Comparison of ENCODE assay signal across 1 cellular context in the genomic region with DNA sequence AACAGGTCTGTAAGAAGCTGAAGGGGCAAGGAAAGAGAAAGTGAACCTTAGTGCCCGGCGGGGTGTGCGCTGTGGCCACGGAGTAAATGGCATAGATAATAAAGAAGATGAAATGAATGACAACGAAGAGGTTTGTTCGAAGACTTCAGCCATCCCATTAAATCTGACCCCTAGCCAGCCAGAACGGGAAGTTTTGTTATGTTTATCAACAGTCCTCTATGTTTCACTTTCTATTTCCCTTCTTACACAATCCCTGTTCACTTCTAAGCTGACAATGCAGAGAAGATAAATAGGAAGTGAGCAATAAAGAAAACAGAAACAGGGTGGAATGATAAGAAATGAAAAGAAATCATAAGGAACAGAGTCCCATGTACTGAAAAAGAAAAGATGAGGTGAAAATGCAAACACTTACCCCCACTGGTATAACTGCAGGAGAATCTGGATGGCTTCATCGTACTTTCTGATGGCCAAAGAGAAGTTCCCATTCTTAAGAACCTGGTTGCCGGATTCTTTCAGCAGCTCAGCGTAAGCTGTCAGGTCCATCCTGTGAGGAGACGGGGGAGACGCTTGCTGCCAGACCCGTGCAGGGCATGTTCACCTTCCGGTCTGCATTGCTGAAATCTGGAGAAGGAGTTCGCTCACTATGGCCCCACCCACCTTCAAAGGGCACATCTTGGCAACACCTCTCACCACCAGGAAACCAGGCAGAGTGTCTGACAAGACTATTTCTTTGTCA.
TF ChIP-seq lines count a peak whose summit lies in the region.

No MANE protein-coding gene starts in this region.

TF ChIP-seq in K562, 482 proteins besides CTCF, POLR2A, EP300 and RAD21 (continued from another document and continues in another):
- no peak for TF ChIP-seq ZNF780A (CRISPR knock-in tag; IDR thresholded peaks at IDR 0.05)
- TF ChIP-seq, protein P1, sequence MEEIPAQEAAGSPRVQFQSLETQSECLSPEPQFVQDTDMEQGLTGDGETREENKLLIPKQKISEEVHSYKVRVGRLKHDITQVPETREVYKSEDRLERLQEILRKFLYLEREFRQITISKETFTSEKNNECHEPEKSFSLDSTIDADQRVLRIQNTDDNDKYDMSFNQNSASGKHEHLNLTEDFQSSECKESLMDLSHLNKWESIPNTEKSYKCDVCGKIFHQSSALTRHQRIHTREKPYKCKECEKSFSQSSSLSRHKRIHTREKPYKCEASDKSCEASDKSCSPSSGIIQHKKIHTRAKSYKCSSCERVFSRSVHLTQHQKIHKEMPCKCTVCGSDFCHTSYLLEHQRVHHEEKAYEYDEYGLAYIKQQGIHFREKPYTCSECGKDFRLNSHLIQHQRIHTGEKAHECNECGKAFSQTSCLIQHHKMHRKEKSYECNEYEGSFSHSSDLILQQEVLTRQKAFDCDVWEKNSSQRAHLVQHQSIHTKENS (CRISPR knock-in tag; IDR thresholded peaks at IDR 0.05), result no peak
- TF ChIP-seq, protein P2, sequence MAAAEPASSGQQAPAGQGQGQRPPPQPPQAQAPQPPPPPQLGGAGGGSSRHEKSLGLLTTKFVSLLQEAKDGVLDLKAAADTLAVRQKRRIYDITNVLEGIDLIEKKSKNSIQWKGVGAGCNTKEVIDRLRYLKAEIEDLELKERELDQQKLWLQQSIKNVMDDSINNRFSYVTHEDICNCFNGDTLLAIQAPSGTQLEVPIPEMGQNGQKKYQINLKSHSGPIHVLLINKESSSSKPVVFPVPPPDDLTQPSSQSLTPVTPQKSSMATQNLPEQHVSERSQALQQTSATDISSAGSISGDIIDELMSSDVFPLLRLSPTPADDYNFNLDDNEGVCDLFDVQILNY (CRISPR knock-in tag; IDR thresholded peaks at IDR 0.05), result no peak
- no peak for TF ChIP-seq RAD51 (IDR thresholded peaks at IDR 0.05; ENCODE audit: borderline replicate concordance, low read depth)
- TF ChIP-seq MTA2 (IDR thresholded peaks at IDR 0.05; ENCODE audit: low read depth), result no peak
- no peak for TF ChIP-seq CBX2 (IDR thresholded peaks at IDR 0.05; ENCODE audit: insufficient read depth, low read length, poor library complexity, severe bottlenecking)
- TF ChIP-seq, protein P3, sequence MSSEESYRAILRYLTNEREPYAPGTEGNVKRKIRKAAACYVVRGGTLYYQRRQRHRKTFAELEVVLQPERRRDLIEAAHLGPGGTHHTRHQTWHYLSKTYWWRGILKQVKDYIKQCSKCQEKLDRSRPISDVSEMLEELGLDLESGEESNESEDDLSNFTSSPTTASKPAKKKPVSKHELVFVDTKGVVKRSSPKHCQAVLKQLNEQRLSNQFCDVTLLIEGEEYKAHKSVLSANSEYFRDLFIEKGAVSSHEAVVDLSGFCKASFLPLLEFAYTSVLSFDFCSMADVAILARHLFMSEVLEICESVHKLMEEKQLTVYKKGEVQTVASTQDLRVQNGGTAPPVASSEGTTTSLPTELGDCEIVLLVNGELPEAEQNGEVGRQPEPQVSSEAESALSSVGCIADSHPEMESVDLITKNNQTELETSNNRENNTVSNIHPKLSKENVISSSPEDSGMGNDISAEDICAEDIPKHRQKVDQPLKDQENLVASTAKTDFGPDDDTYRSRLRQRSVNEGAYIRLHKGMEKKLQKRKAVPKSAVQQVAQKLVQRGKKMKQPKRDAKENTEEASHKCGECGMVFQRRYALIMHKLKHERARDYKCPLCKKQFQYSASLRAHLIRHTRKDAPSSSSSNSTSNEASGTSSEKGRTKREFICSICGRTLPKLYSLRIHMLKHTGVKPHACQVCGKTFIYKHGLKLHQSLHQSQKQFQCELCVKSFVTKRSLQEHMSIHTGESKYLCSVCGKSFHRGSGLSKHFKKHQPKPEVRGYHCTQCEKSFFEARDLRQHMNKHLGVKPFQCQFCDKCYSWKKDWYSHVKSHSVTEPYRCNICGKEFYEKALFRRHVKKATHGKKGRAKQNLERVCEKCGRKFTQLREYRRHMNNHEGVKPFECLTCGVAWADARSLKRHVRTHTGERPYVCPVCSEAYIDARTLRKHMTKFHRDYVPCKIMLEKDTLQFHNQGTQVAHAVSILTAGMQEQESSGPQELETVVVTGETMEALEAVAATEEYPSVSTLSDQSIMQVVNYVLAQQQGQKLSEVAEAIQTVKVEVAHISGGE (CRISPR knock-in tag; IDR thresholded peaks at IDR 0.05), result no peak
- 0 out of 2 replicates have a peak, but pooled peaks have one; percentile 30 for TF ChIP-seq PTTG1 (tag; IDR thresholded peaks at IDR 0.05; ENCODE audit: low read depth)
- TF ChIP-seq, protein P4, sequence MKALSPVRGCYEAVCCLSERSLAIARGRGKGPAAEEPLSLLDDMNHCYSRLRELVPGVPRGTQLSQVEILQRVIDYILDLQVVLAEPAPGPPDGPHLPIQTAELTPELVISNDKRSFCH (CRISPR knock-in tag; IDR thresholded peaks at IDR 0.05), result no peak
- TF ChIP-seq, protein P4 (tag; IDR thresholded peaks at IDR 0.05), result no peak
- TF ChIP-seq PURB (CRISPR knock-in tag; IDR thresholded peaks at IDR 0.05; ENCODE audit: low read depth), result no peak
- TF ChIP-seq, protein P5, sequence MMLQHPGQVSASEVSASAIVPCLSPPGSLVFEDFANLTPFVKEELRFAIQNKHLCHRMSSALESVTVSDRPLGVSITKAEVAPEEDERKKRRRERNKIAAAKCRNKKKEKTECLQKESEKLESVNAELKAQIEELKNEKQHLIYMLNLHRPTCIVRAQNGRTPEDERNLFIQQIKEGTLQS (IDR thresholded peaks at IDR 0.05), result peak; percentile 65; the same call in 1 of the 2 replicates
- TF ChIP-seq, protein P5 (CRISPR knock-in tag; conservative IDR thresholded peaks at IDR 0.05), result no peak
- no peak for TF ChIP-seq ZNF668 (CRISPR knock-in tag; IDR thresholded peaks at IDR 0.05)
- peak in 1 of 3 experiments; percentile 13 for TF ChIP-seq YY1 (IDR thresholded peaks at IDR 0.05; ENCODE audit: borderline replicate concordance in 1 of 3, control insufficient read depth in 1 of 3, extremely low read depth in 1 of 3, insufficient read depth in 3 of 3, insufficient read length in 1 of 3, insufficient replicate concordance in 2 of 3, low read depth in 1 of 3, low read length in 2 of 3)
- no peak for TF ChIP-seq ZNF436 (CRISPR knock-in tag; IDR thresholded peaks at IDR 0.05)
- peak in 1 of 2 experiments; percentile 64; a peak in 1 of 4 replicates for TF ChIP-seq RCOR1 (IDR thresholded peaks at IDR 0.05; ENCODE audit: borderline replicate concordance in 1 of 2, low read depth in 2 of 2, low read length in 2 of 2)
- TF ChIP-seq, protein P6, sequence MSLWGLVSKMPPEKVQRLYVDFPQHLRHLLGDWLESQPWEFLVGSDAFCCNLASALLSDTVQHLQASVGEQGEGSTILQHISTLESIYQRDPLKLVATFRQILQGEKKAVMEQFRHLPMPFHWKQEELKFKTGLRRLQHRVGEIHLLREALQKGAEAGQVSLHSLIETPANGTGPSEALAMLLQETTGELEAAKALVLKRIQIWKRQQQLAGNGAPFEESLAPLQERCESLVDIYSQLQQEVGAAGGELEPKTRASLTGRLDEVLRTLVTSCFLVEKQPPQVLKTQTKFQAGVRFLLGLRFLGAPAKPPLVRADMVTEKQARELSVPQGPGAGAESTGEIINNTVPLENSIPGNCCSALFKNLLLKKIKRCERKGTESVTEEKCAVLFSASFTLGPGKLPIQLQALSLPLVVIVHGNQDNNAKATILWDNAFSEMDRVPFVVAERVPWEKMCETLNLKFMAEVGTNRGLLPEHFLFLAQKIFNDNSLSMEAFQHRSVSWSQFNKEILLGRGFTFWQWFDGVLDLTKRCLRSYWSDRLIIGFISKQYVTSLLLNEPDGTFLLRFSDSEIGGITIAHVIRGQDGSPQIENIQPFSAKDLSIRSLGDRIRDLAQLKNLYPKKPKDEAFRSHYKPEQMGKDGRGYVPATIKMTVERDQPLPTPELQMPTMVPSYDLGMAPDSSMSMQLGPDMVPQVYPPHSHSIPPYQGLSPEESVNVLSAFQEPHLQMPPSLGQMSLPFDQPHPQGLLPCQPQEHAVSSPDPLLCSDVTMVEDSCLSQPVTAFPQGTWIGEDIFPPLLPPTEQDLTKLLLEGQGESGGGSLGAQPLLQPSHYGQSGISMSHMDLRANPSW (CRISPR knock-in tag; IDR thresholded peaks at IDR 0.05), result no peak
- TF ChIP-seq ZNF717 (CRISPR knock-in tag; IDR thresholded peaks at IDR 0.05), result no peak
- no peak for TF ChIP-seq PYGO2 (tag; IDR thresholded peaks at IDR 0.05)
- no peak for TF ChIP-seq HIVEP1 (CRISPR knock-in tag; IDR thresholded peaks at IDR 0.05)
- no peak for TF ChIP-seq ZFP36 (IDR thresholded peaks at IDR 0.05; ENCODE audit: low read depth, low read length, partially characterized antibody)
- TF ChIP-seq, protein P7, sequence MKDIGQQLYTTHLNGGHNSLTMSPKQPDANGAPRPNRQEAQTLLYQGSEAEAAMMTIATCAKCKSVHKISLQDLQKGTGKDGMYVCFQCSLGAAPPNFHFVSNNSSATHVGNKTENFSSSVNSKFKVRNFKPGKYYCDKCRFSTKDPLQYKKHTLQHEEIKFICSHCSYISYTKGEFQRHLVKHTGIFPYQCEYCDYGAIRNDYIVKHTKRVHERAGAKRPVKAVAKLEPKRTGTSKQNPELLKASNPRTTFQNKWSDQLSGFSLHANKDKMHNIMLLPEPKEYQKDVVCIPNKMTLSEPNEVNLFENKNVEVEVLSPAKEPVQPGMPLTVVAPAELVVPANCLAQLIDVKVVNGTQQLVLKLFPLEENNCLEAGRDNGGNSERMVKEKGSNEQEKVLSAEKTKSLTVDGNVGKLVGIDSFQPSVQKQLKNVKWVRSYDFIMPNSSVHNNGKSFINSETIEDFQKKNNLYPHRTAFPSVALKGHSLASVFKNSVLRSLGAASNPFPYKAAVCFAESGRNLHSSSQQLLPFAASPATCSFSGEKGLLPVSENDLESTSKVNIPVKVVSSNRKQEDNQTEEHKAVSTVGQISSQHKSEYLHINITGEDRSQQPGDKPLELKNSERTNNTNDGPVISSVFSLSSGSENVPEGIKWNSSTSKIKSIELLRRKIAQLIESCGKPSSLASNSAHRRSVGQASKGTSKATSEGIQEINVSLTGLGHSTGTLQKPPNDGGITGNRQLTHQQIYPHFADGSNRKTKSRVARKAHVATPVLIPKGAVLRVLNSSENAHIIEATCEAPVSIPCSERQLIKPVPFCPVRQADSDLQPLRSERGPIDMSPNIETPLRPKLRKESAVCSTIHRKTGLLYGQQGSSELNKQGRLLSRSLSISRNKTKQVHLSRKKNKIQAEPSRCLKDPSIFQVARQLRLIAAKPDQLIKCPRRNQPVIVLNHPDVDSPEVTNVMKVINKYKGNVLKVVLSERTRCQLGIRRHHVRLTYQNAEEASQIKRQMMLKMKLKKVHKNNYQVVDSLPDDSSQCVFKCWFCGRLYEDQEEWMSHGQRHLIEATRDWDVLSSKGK (CRISPR knock-in tag; IDR thresholded peaks at IDR 0.05), result no peak
- TF ChIP-seq, protein P8, sequence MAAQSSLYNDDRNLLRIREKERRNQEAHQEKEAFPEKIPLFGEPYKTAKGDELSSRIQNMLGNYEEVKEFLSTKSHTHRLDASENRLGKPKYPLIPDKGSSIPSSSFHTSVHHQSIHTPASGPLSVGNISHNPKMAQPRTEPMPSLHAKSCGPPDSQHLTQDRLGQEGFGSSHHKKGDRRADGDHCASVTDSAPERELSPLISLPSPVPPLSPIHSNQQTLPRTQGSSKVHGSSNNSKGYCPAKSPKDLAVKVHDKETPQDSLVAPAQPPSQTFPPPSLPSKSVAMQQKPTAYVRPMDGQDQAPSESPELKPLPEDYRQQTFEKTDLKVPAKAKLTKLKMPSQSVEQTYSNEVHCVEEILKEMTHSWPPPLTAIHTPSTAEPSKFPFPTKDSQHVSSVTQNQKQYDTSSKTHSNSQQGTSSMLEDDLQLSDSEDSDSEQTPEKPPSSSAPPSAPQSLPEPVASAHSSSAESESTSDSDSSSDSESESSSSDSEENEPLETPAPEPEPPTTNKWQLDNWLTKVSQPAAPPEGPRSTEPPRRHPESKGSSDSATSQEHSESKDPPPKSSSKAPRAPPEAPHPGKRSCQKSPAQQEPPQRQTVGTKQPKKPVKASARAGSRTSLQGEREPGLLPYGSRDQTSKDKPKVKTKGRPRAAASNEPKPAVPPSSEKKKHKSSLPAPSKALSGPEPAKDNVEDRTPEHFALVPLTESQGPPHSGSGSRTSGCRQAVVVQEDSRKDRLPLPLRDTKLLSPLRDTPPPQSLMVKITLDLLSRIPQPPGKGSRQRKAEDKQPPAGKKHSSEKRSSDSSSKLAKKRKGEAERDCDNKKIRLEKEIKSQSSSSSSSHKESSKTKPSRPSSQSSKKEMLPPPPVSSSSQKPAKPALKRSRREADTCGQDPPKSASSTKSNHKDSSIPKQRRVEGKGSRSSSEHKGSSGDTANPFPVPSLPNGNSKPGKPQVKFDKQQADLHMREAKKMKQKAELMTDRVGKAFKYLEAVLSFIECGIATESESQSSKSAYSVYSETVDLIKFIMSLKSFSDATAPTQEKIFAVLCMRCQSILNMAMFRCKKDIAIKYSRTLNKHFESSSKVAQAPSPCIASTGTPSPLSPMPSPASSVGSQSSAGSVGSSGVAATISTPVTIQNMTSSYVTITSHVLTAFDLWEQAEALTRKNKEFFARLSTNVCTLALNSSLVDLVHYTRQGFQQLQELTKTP (IDR thresholded peaks at IDR 0.05; ENCODE audit: low read depth in 1 of 2, partially characterized antibody in 2 of 2), result peak; percentile 39 to 73
- TF ChIP-seq ZNF23 (CRISPR knock-in tag; IDR thresholded peaks at IDR 0.05), result no peak
- 0 out of 2 replicates have a peak, but pooled peaks have one; percentile 1 for TF ChIP-seq JUNB (CRISPR knock-in tag; conservative IDR thresholded peaks at IDR 0.05)
- no peak for TF ChIP-seq SMAD2 (IDR thresholded peaks at IDR 0.05; ENCODE audit: low read depth, low read length)
- TF ChIP-seq, protein P9, sequence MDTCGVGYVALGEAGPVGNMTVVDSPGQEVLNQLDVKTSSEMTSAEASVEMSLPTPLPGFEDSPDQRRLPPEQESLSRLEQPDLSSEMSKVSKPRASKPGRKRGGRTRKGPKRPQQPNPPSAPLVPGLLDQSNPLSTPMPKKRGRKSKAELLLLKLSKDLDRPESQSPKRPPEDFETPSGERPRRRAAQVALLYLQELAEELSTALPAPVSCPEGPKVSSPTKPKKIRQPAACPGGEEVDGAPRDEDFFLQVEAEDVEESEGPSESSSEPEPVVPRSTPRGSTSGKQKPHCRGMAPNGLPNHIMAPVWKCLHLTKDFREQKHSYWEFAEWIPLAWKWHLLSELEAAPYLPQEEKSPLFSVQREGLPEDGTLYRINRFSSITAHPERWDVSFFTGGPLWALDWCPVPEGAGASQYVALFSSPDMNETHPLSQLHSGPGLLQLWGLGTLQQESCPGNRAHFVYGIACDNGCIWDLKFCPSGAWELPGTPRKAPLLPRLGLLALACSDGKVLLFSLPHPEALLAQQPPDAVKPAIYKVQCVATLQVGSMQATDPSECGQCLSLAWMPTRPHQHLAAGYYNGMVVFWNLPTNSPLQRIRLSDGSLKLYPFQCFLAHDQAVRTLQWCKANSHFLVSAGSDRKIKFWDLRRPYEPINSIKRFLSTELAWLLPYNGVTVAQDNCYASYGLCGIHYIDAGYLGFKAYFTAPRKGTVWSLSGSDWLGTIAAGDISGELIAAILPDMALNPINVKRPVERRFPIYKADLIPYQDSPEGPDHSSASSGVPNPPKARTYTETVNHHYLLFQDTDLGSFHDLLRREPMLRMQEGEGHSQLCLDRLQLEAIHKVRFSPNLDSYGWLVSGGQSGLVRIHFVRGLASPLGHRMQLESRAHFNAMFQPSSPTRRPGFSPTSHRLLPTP (IDR thresholded peaks at IDR 0.05; ENCODE audit: borderline replicate concordance, extremely low read depth, insufficient read length), result no peak
- peak; percentile 40; the same call in 1 of the 2 replicates for TF ChIP-seq NR2C1 (IDR thresholded peaks at IDR 0.05)
- peak; percentile 25; the same call in 1 of the 2 replicates for TF ChIP-seq NR2C1 (tag; IDR thresholded peaks at IDR 0.05)
- TF ChIP-seq TEAD2 (tag; IDR thresholded peaks at IDR 0.05), result peak; percentile 15; the same call in 1 of the 2 replicates
- no peak for TF ChIP-seq RBM15 (IDR thresholded peaks at IDR 0.05; ENCODE audit: insufficient read depth, low read length)
